1 cellular context compared by ENCODE assay signal in genomic region chr12:63010698-63011097, GRCh38.
TF ChIP-seq lines count a peak whose summit lies in the region.

No MANE protein-coding gene starts in this region.

TF ChIP-seq in WTC11, 78 proteins besides CTCF, POLR2A, EP300 and RAD21 (continued from another document):
- no peak for TF ChIP-seq ZNF281 (CRISPR knock-in tag; IDR thresholded peaks at IDR 0.05)
- no peak for TF ChIP-seq JUN (CRISPR knock-in tag; IDR thresholded peaks at IDR 0.05)
- TF ChIP-seq NFATC4 (CRISPR knock-in tag; IDR thresholded peaks at IDR 0.05), result no peak
- no peak for TF ChIP-seq SOX15 (CRISPR knock-in tag; IDR thresholded peaks at IDR 0.05)
- TF ChIP-seq ZNF263 (CRISPR knock-in tag; IDR thresholded peaks at IDR 0.05; ENCODE audit: low read depth), result no peak
